Comparison of ENCODE assay signal across 21 cellular contexts in the genomic region with DNA sequence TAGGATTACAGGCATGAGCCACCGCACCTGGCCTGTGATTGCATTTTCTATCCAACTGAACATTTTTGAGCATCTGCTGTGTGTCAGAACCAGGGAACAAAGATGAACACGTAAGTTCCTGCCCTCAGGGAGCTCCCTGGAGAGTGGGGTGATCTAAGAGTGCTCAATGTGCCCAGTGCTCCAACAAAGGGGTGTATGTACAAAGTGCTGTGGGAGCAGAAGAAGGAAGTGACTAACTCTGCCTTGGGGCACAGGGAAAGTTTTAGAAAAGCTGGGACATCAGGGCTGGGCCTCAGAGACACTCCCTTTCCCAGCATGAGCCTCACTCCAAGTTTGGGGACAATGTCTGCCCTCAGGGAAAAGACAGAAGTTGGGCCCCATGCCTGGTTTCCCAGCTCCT. TPM values are rescaled to one million over a fixed set of nuclear protein-coding genes. Genes with fewer than 3 reads are reported as not detected.
DNase-seq lines count a peak whose midpoint lies in the region; ATAC-seq, FAIRE-seq and TF ChIP-seq lines count a peak whose summit lies in the region.
"Had no signal": no experiment of that assay in that cellular context is flagged by ENCODE, and none has a peak within 500 bp of the region (broad histone marks: within the 10 kb centered on the region; RNA-seq: fewer than 3 reads in every experiment).

No MANE protein-coding gene starts in this region.

- peak overlapping the region; percentile 86 for H4K91ac ChIP-seq in H1 (replicated peaks; ENCODE audit: insufficient read length, low read length)

- POLR2A ChIA-PET in PC-9 (lab: Charles Lee; ENCODE audit: unreplicated experiment) (no interaction called here), H1 (lab: Charles Lee; ENCODE audit: partially characterized antibody) (no interaction called here)
- POLR2A ChIA-PET in activated CD4-positive, alpha-beta T cell treated with anti-CD3 and anti-CD28 coated beads for 36 hours (lab: Charles Lee): no interaction called here

- H3K4me1 ChIP-seq in PC-9 (replicated peaks; ENCODE audit: insufficient read depth) (peaks cover 44% of the 10 kb centered on the region), H1 (replicated peaks in 1 of 4; ENCODE audit: control insufficient read depth in 3 of 4, insufficient read depth in 4 of 4, low read length in 3 of 4) (peaks cover 0 to 16% (median 8%) of the 10 kb centered on the region in 4 experiments; a peak in 6 of 7 replicates), foreskin keratinocyte (peaks cover 28% of the 10 kb centered on the region)
- H3K4me1 ChIP-seq: A549, BE2C had no signal

- H2BK15ac ChIP-seq in H1 (ENCODE audit: low read length): no peak overlapping the region

- H2BK5ac ChIP-seq in H1 (ENCODE audit: low read depth, low read length): peak overlapping the region; percentile 24; the same call in 1 of the 2 replicates

- H3K4me2 ChIP-seq in PC-9 (peak overlapping the region; percentile 17; the same call in 1 of the 2 replicates), H1 (ENCODE audit: insufficient read depth in 1 of 2, low read depth in 2 of 2, low read length in 2 of 2) (no peak overlapping the region)
- H3K4me2 ChIP-seq: A549 had no signal

- TF ChIP-seq RAD21 in H1 (IDR thresholded peaks at IDR 0.05 in 1 of 2, conservative IDR thresholded peaks at IDR 0.05 in 1 of 2; ENCODE audit: low read depth in 2 of 2, low read length in 2 of 2): no peak

- no peak overlapping the region for H3K56ac ChIP-seq in H1 (replicated peaks; ENCODE audit: insufficient read length, low read depth, low read length)

- no peaks in the 10 kb centered on the region for H3K9me3 Mint-ChIP-seq in activated CD4-positive, alpha-beta T cell treated with anti-CD3 and anti-CD28 coated beads for 36 hours (ENCODE audit: low read depth)
- H3K9me3 Mint-ChIP-seq: T-cell had no signal

- ATAC-seq in foreskin keratinocyte: peak; percentile 95
- no peak for ATAC-seq in GM19324 (IDR thresholded peaks at IDR 0.05; ENCODE audit: low FRiP score, unreplicated experiment)
- no peak for ATAC-seq in activated CD4-positive, alpha-beta T cell treated with anti-CD3 and anti-CD28 coated beads for 36 hours
- ATAC-seq: A549, T-cell had no signal

- FAIRE-seq in H1 (lab: Jason Lieb, UNC): no peak
- FAIRE-seq in GM19239 (lab: Jason Lieb, UNC): no peak
- FAIRE-seq: G401.6, GM18507, H54, HTR-8/SVneo had no signal

- no peak overlapping the region for H2BK20ac ChIP-seq in H1 (ENCODE audit: low read length)

- peak overlapping the region; percentile 87; the same call in 1 of the 2 replicates for H2BK12ac ChIP-seq in H1 (ENCODE audit: low read depth, low read length)

- H3F3A ChIP-seq in PC-9 (ENCODE audit: insufficient read depth, low read depth): peaks cover 28% of the 10 kb centered on the region

- H3K4me3 Mint-ChIP-seq in activated CD4-positive, alpha-beta T cell treated with anti-CD3 and anti-CD28 coated beads for 36 hours: no peak overlapping the region
- H3K4me3 Mint-ChIP-seq: T-cell had no signal

- no peak overlapping the region for H3K9ac ChIP-seq in H1 (replicated peaks in 1 of 4; ENCODE audit: extremely low read depth in 1 of 4, low read depth in 3 of 4, low read length in 3 of 4)

- TF ChIP-seq POLR2A in H1 (IDR thresholded peaks at IDR 0.05; ENCODE audit: control extremely low read depth in 1 of 2, low read depth in 2 of 2, low read length in 2 of 2): no peak

- H2AFZ ChIP-seq in PC-9 (no peak overlapping the region), H1 (ENCODE audit: low read length) (0 out of 2 replicates have a peak overlapping the region, but pooled peaks have one; percentile 49)

- H3K79me1 ChIP-seq in H1 (ENCODE audit: low read depth, low read length): no peaks in the 10 kb centered on the region

- H4K20me1 ChIP-seq in PC-9 (ENCODE audit: insufficient read depth): no peaks in the 10 kb centered on the region
- no peaks in the 10 kb centered on the region for H4K20me1 ChIP-seq in H1 (replicated peaks in 1 of 2; ENCODE audit: control insufficient read depth in 1 of 2, insufficient read depth in 2 of 2, low read length in 2 of 2)

- no peaks in the 10 kb centered on the region; the same call in 1 of the 2 replicates for H3K23me2 ChIP-seq in H1 (ENCODE audit: low read depth, low read length)

- TF ChIP-seq CTCF in PC-9 (conservative IDR thresholded peaks at IDR 0.05) (no peak), H1 (IDR thresholded peaks at IDR 0.05; ENCODE audit: control extremely low read depth in 1 of 3, insufficient read depth in 1 of 3, low read depth in 1 of 3, low read length in 3 of 3) (no peak), foreskin keratinocyte (conservative IDR thresholded peaks at IDR 0.05) (no peak)

- H3K4me3 ChIP-seq in PC-9 (no peak overlapping the region), H1 (ENCODE audit: extremely low read depth in 1 of 4, insufficient read depth in 2 of 4, low read depth in 3 of 4, low read length in 4 of 4) (no peak overlapping the region)
- H3K4me3 ChIP-seq: A549 had no signal

- no peaks in the 10 kb centered on the region for H3K36me3 Mint-ChIP-seq in activated CD4-positive, alpha-beta T cell treated with anti-CD3 and anti-CD28 coated beads for 36 hours (ENCODE audit: low read depth)
- H3K36me3 Mint-ChIP-seq: T-cell had no signal

- H2AK5ac ChIP-seq in H1 (ENCODE audit: low read depth, low read length): no peak overlapping the region

- intact Hi-C loops in PC-9 (cut with micrococcal nuclease; ENCODE audit: unreplicated experiment): no loop called here
- intact Hi-C loops in activated CD4-positive, alpha-beta T cell treated with anti-CD3 and anti-CD28 coated beads for 36 hours (cut with DNase I, micrococcal nuclease): no loop called here

- H3K23ac ChIP-seq in H1 (ENCODE audit: insufficient read length): no peak overlapping the region

- H3K36me3 ChIP-seq in PC-9 (ENCODE audit: low read depth) (no peaks in the 10 kb centered on the region), H1 (ENCODE audit: control insufficient read depth in 2 of 4, insufficient read depth in 4 of 4, low read length in 3 of 4) (no peaks in the 10 kb centered on the region)
- H3K36me3 ChIP-seq: BE2C had no signal

- H3K9me3 ChIP-seq in PC-9 (ENCODE audit: insufficient read depth, low read depth): no peaks in the 10 kb centered on the region; the same call in 1 of the 2 replicates
- H3K9me3 ChIP-seq in H1 (ENCODE audit: insufficient read depth in 2 of 2, low read depth in 1 of 2, low read length in 1 of 2): no peaks in the 10 kb centered on the region
- H3K9me3 ChIP-seq: A549, BE2C had no signal

- H3K18ac ChIP-seq in H1 (ENCODE audit: extremely low read depth, low read length): no peak overlapping the region; the same call in 1 of the 2 replicates

- H4K8ac ChIP-seq in H1 (ENCODE audit: extremely low read depth, insufficient read depth, low read length): no peak overlapping the region

- H3K4me1 Mint-ChIP-seq in activated CD4-positive, alpha-beta T cell treated with anti-CD3 and anti-CD28 coated beads for 36 hours: no peaks in the 10 kb centered on the region
- H3K4me1 Mint-ChIP-seq: T-cell had no signal

- no peak overlapping the region for H3K14ac ChIP-seq in H1 (ENCODE audit: insufficient read length)

- H3K27me3 ChIP-seq in PC-9 (ENCODE audit: insufficient read depth, low read depth): no peaks in the 10 kb centered on the region
- H3K27me3 ChIP-seq in H1 (replicated peaks in 1 of 4; ENCODE audit: control insufficient read depth in 3 of 4, extremely low read depth in 1 of 4, insufficient read depth in 3 of 4, low read length in 3 of 4): no peaks in the 10 kb centered on the region
- H3K27me3 ChIP-seq in foreskin keratinocyte: no peaks in the 10 kb centered on the region
- H3K27me3 ChIP-seq: BE2C had no signal

- no peaks in the 10 kb centered on the region for H3K79me2 ChIP-seq in PC-9 (ENCODE audit: low read depth)
- no peaks in the 10 kb centered on the region for H3K79me2 ChIP-seq in H1 (ENCODE audit: control insufficient read depth in 1 of 2, insufficient read depth in 2 of 2, low read length in 2 of 2)

- no TSS peak for BruUV-seq in PC-9 (replicated peaks; lab: Mats Ljungman, UMichigan)

- H3K27me3 Mint-ChIP-seq in activated CD4-positive, alpha-beta T cell treated with anti-CD3 and anti-CD28 coated beads for 36 hours: peaks cover 4% of the 10 kb centered on the region

- CTCF ChIA-PET in PC-9 (lab: Charles Lee) (interaction anchor here (0.5 kb wide), 1 partner anchor 48 kb away, joined by 3 read pairs; no protein-coding TSS in a partner anchor), H1 (lab: Charles Lee; ENCODE audit: partially characterized antibody) (interaction anchor here (1.0 to 1.8 kb wide), 3 partner anchors 18 to 126 kb away, joined by 3 to 4 read pairs (median 3); no protein-coding TSS in a partner anchor)
- CTCF ChIA-PET in activated CD4-positive, alpha-beta T cell treated with anti-CD3 and anti-CD28 coated beads for 36 hours (lab: Charles Lee): no interaction called here

- H3K4ac ChIP-seq in H1 (replicated peaks; ENCODE audit: insufficient read length, low read depth, low read length): no peak overlapping the region

- WGBS in H1 (ENCODE audit: extremely low coverage in 1 of 2, insufficient coverage in 1 of 2, insufficient read length in 1 of 2, insufficient replicate concordance in 2 of 2, low coverage in 1 of 2, low lambda C conversion rate in 2 of 2, missing lambda C conversion rate in 1 of 2), 2 experiments: 94% methylated on average over 2 of the region's 2 CpGs; no CpG with 5 or more reads in 1 of the 2 experiments

- no peak overlapping the region for H4K5ac ChIP-seq in H1 (ENCODE audit: insufficient read length, low read depth, low read length)

- no peak for TF ChIP-seq EP300 in H1 (IDR thresholded peaks at IDR 0.05; ENCODE audit: borderline replicate concordance in 1 of 2, low read depth in 2 of 2, low read length in 2 of 2)

- no peaks in the 10 kb centered on the region for H3K9me2 ChIP-seq in PC-9 (ENCODE audit: insufficient read depth)

- H2BK120ac ChIP-seq in H1 (replicated peaks; ENCODE audit: low read depth, low read length): peak overlapping the region; percentile 96

- peak overlapping the region; percentile 77 for H3K27ac ChIP-seq in PC-9
- H3K27ac ChIP-seq in H1 (ENCODE audit: low read depth, low read length): no peak overlapping the region
- H3K27ac ChIP-seq in foreskin keratinocyte: peak overlapping the region; percentile 98
- H3K27ac ChIP-seq: A549 had no signal

- DNase-seq in ELF-1 (ENCODE audit: low read depth, low spot score): peak; percentile 43
- peak in 1 of 2 experiments; percentile 72 for DNase-seq in PC-9
- no peak for DNase-seq in H1 (ENCODE audit: low read depth in 1 of 2, low spot score in 2 of 2)
- peak; percentile 97 to 99 for DNase-seq in foreskin keratinocyte
- DNase-seq in NCI-H524 treated with DMSO at 0.1 percent for 48 hours (lab: John Stamatoyannopoulos, UW): no peak
- no peak for DNase-seq in GM19239 (ENCODE audit: insufficient read length, low spot score)
- DNase-seq in activated CD4-positive, alpha-beta T cell treated with anti-CD3 and anti-CD28 coated beads for 36 hours: no peak
- DNase-seq: BE2C, IMR-90, NCI-H1417, NCI-H1694 treated with DMSO at 0.1 percent for 48 hours, NCI-H2081 treated with DMSO at 0.1 percent for 48 hours, NCI-H2171 treated with DMSO at 0.1 percent for 48 hours, NCI-H526, T-cell had no signal

- H3K27ac Mint-ChIP-seq in activated CD4-positive, alpha-beta T cell treated with anti-CD3 and anti-CD28 coated beads for 36 hours: no peak overlapping the region
- H3K27ac Mint-ChIP-seq: T-cell had no signal

RNA-seq across cellular contexts. Expression of a gene that starts 27.6 kb away (rescaled TPM):
- 0.70 and 0.83 TPM in 2 replicates for total RNA-seq in PC-9 (2021)
- total RNA-seq in H1 (2021; fragmentation: NEBNext Ultra II Directional; extraction: Animal tissue kit (Norgen Biotek cat#: 25700)): 0.67 and 0.99 TPM in 2 replicates
- 0.53 and 2.1 TPM in 2 replicates for polyA plus RNA-seq in H1 (2011; rRNA removed)
- 0.70 TPM for polyA plus RNA-seq in H1 (2011; cell fraction: cytosol; rRNA removed)
- polyA plus RNA-seq in H1 (2011; cell fraction: nucleus; rRNA removed): 1.9 TPM
- polyA plus RNA-seq in H1 (2012, experiment 1 of 2): 2.5 to 3.6 TPM (median 3.2 TPM) in 4 replicates
- polyA plus RNA-seq in H1 (2012, experiment 2 of 2): 0.24 TPM
- 0.14 TPM for polyA plus RNA-seq in H1 (2013, experiment 1 of 2)
- polyA plus RNA-seq in H1 (2013, experiment 2 of 2): 0.17 TPM
- polyA minus RNA-seq in H1 (2011; rRNA and poly(A)+ RNA removed): 2.7 and 10.1 TPM in 2 replicates
- polyA minus RNA-seq in H1 (2011; cell fraction: cytosol; rRNA and poly(A)+ RNA removed): 0.81 TPM
- polyA minus RNA-seq in H1 (2011; cell fraction: nucleus; rRNA and poly(A)+ RNA removed): 1.00 TPM
- total RNA-seq in foreskin keratinocyte: 140 and 167 TPM in 2 replicates
- 44.4 and 45.4 TPM in 2 replicates for polyA plus RNA-seq in foreskin keratinocyte
- not detected for total RNA-seq in activated CD4-positive, alpha-beta T cell treated with anti-CD3 and anti-CD28 coated beads for 36 hours
- total RNA-seq: T-cell had no signal

Comparison
In these comparisons a context has a peak if more than half of its experiments do, and no peak if none do; other contexts are left out.
1. DNase-seq: peak in ELF-1 (single experiment) and foreskin keratinocyte (2 of 2); none in H1 (0 of 2), NCI-H524 treated with DMSO at 0.1 percent for 48 hours (single experiment), GM19239 (single experiment) and activated CD4-positive, alpha-beta T cell treated with anti-CD3 and anti-CD28 coated beads for 36 hours (single experiment).
2. RNA of a gene that starts 27.6 kb away (total RNA-seq): 140 to 167 TPM in foreskin keratinocyte; 0.67 to 0.99 TPM in H1, 0.70 to 0.83 TPM in PC-9 and not detected in activated CD4-positive, alpha-beta T cell treated with anti-CD3 and anti-CD28 coated beads for 36 hours; every median in the first group is over 10 times any median in the second.